19 cellular contexts compared by ENCODE assay signal in the genomic region with DNA sequence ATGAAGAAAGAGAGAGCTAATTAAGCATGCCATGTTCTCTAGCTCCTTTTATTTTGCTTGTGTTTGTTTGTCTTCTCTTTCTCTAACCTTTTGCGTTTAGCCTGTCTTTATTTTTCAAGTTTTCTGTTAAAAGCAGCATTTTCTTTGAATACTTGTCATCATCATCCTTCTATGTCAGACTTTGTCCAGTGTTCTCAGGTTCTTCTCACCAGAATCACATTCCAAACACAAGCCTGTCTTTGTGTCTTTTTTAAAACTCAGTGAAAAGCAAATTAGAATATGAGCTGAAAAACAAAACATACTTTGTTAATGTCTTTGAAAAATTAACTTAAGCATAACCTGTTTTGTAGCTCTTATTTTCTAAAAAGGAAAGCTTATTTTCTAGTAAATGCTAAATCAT.
DNase-seq lines count a peak whose midpoint lies in the region; FAIRE-seq and TF ChIP-seq lines count a peak whose summit lies in the region.
"Had no signal": no experiment of that assay in that cellular context is flagged by ENCODE, and none has a peak within 500 bp of the region (broad histone marks: within the 10 kb centered on the region; RNA-seq: fewer than 3 reads in every experiment).

No MANE protein-coding gene starts in this region.

- DNase-seq in SK-N-MC (ENCODE audit: low read depth, low spot score), result no peak
- no peak for DNase-seq in H1 (ENCODE audit: low read depth in 1 of 2, low spot score in 2 of 2)
- DNase-seq in pons (ENCODE audit: low spot score), result peak; percentile 33
- DNase-seq in NCI-H69 (lab: John Stamatoyannopoulos, UW), result no peak
- DNase-seq in NCI-H1092 treated with DMSO at 0.1 percent for 48 hours (lab: John Stamatoyannopoulos, UW), result no peak
- no peak for DNase-seq in ecto neural progenitor cell (ENCODE audit: low spot score)
- DNase-seq: ACHN, AML-193, Caco-2, DMS153, GOT3, NCI-H1436, NCI-H2029, NCI-H2171 treated with DMSO at 0.1 percent for 48 hours, NCI-H446 treated with DMSO at 0.1 percent for 48 hours, NCI-H774 had no signal

- POLR2A ChIA-PET in H1 (lab: Charles Lee; ENCODE audit: partially characterized antibody), result interaction anchor here (0.8 kb wide), 1 partner anchor 65 kb away, joined by 3 read pairs; no protein-coding TSS in a partner anchor

- H2BK15ac ChIP-seq in H1 (ENCODE audit: low read length), result no peak overlapping the region

- no peak for TF ChIP-seq RAD21 in H1 (IDR thresholded peaks at IDR 0.05 in 1 of 2, conservative IDR thresholded peaks at IDR 0.05 in 1 of 2; ENCODE audit: low read depth in 2 of 2, low read length in 2 of 2)

- H2BK5ac ChIP-seq in H1 (ENCODE audit: low read depth, low read length), result no peak overlapping the region

- no peaks in the 10 kb centered on the region for H3K23me2 ChIP-seq in H1 (ENCODE audit: low read depth, low read length)

- H3K18ac ChIP-seq in H1 (ENCODE audit: extremely low read depth, low read length), result no peak overlapping the region

- no peaks in the 10 kb centered on the region for H3K79me2 ChIP-seq in H1 (ENCODE audit: control insufficient read depth in 1 of 2, insufficient read depth in 2 of 2, low read length in 2 of 2)

- H3K27me3 ChIP-seq in H1 (replicated peaks in 1 of 4; ENCODE audit: control insufficient read depth in 3 of 4, extremely low read depth in 1 of 4, insufficient read depth in 3 of 4, low read length in 3 of 4), result no peaks in the 10 kb centered on the region

- no peak overlapping the region for H2AK5ac ChIP-seq in H1 (ENCODE audit: low read depth, low read length)

- H3K4ac ChIP-seq in H1 (replicated peaks; ENCODE audit: insufficient read length, low read depth, low read length), result no peak overlapping the region

- H3K14ac ChIP-seq in H1 (ENCODE audit: insufficient read length), result no peak overlapping the region

- no peak overlapping the region for H3K4me2 ChIP-seq in H1 (ENCODE audit: insufficient read depth in 1 of 2, low read depth in 2 of 2, low read length in 2 of 2)

- H3K9me3 ChIP-seq in SK-N-MC (ENCODE audit: low read depth, low read length), result peaks cover 8% of the 10 kb centered on the region; the same call in 1 of the 2 replicates
- H3K9me3 ChIP-seq in H1 (ENCODE audit: insufficient read depth in 2 of 2, low read depth in 1 of 2, low read length in 1 of 2), result peaks cover 0 to 7% of the 10 kb centered on the region in 2 experiments; a peak in 1 of 4 replicates
- H3K9me3 ChIP-seq in mesodermal cell (ENCODE audit: control insufficient read depth, low read length), result peaks cover under 1% of the 10 kb centered on the region
- H3K9me3 ChIP-seq: Caco-2 had no signal

- no peak overlapping the region for H4K8ac ChIP-seq in H1 (ENCODE audit: extremely low read depth, insufficient read depth, low read length)

- no peak overlapping the region for H2BK120ac ChIP-seq in H1 (replicated peaks; ENCODE audit: low read depth, low read length)

- H3K4me1 ChIP-seq in H1 (replicated peaks in 1 of 4; ENCODE audit: control insufficient read depth in 3 of 4, insufficient read depth in 4 of 4, low read length in 3 of 4) (no peaks in the 10 kb centered on the region), mesodermal cell (ENCODE audit: control insufficient read depth, insufficient read depth, low read length, poor library complexity, severe bottlenecking) (peaks cover 12% of the 10 kb centered on the region)
- H3K4me1 ChIP-seq: Caco-2 had no signal

- TF ChIP-seq POLR2A in H1 (IDR thresholded peaks at IDR 0.05; ENCODE audit: control extremely low read depth in 1 of 2, low read depth in 2 of 2, low read length in 2 of 2), result no peak

- H2AFZ ChIP-seq in H1 (ENCODE audit: low read length), result peak overlapping the region; percentile 24; the same call in 1 of the 2 replicates

- H3K27ac ChIP-seq in SK-N-MC (peak overlapping the region; percentile 25), H1 (ENCODE audit: low read depth, low read length) (no peak overlapping the region), mesodermal cell (ENCODE audit: low read depth, low read length, severe bottlenecking) (peak overlapping the region; percentile 47)
- H3K27ac ChIP-seq: RWPE1 had no signal

- no peak overlapping the region for H3K23ac ChIP-seq in H1 (ENCODE audit: insufficient read length)

- H4K5ac ChIP-seq in H1 (ENCODE audit: insufficient read length, low read depth, low read length), result no peak overlapping the region

- H3K36me3 ChIP-seq in SK-N-MC (ENCODE audit: insufficient read depth, low read length), result no peaks in the 10 kb centered on the region
- no peaks in the 10 kb centered on the region for H3K36me3 ChIP-seq in H1 (ENCODE audit: control insufficient read depth in 2 of 4, insufficient read depth in 4 of 4, low read length in 3 of 4)
- no peaks in the 10 kb centered on the region for H3K36me3 ChIP-seq in mesodermal cell (ENCODE audit: control insufficient read depth, insufficient read depth, low read length)

- H4K20me1 ChIP-seq in H1 (replicated peaks in 1 of 2; ENCODE audit: control insufficient read depth in 1 of 2, insufficient read depth in 2 of 2, low read length in 2 of 2), result no peaks in the 10 kb centered on the region

- WGBS in H1 (ENCODE audit: extremely low coverage in 1 of 2, insufficient coverage in 1 of 2, insufficient read length in 1 of 2, insufficient replicate concordance in 2 of 2, low coverage in 1 of 2, low lambda C conversion rate in 2 of 2, missing lambda C conversion rate in 1 of 2), 2 experiments, result 77% methylated on average over 1 of the region's 1 CpG; no CpG with 5 or more reads in 1 of the 2 experiments
- 50 to 83% methylated on average over 1 of the region's 1 CpG for WGBS in mesodermal cell (ENCODE audit: insufficient coverage in 2 of 2), 2 experiments

- H2BK12ac ChIP-seq in H1 (ENCODE audit: low read depth, low read length), result no peak overlapping the region

- peak overlapping the region; percentile 32 for H3K9ac ChIP-seq in SK-N-MC (ENCODE audit: insufficient read length)
- no peak overlapping the region for H3K9ac ChIP-seq in H1 (replicated peaks in 1 of 4; ENCODE audit: extremely low read depth in 1 of 4, low read depth in 3 of 4, low read length in 3 of 4)

- no peak overlapping the region for H4K91ac ChIP-seq in H1 (replicated peaks; ENCODE audit: insufficient read length, low read length)

- no peak for TF ChIP-seq EP300 in H1 (IDR thresholded peaks at IDR 0.05; ENCODE audit: borderline replicate concordance in 1 of 2, low read depth in 2 of 2, low read length in 2 of 2)

- no peak overlapping the region for H2BK20ac ChIP-seq in H1 (ENCODE audit: low read length)

- H3K56ac ChIP-seq in H1 (replicated peaks; ENCODE audit: insufficient read length, low read depth, low read length), result no peak overlapping the region

- no peak for FAIRE-seq in H1 (lab: Jason Lieb, UNC)
- FAIRE-seq: GM12892 had no signal

- no peak for TF ChIP-seq CTCF in H1 (IDR thresholded peaks at IDR 0.05; ENCODE audit: control extremely low read depth in 1 of 3, insufficient read depth in 1 of 3, low read depth in 1 of 3, low read length in 3 of 3)

- no peak overlapping the region for H3K4me3 ChIP-seq in SK-N-MC
- H3K4me3 ChIP-seq in H1 (ENCODE audit: extremely low read depth in 1 of 4, insufficient read depth in 2 of 4, low read depth in 3 of 4, low read length in 4 of 4), result no peak overlapping the region
- no peak overlapping the region for H3K4me3 ChIP-seq in mesodermal cell (ENCODE audit: extremely low read depth, insufficient read depth, low read length, poor library complexity, severe bottlenecking)

- CTCF ChIA-PET in H1 (lab: Charles Lee; ENCODE audit: partially characterized antibody), result interaction anchor here (0.6 to 1.4 kb wide), 2 partner anchors 234 to 249 kb away, joined by 3 read pairs; no protein-coding TSS in a partner anchor

- no peaks in the 10 kb centered on the region for H3K79me1 ChIP-seq in H1 (ENCODE audit: low read depth, low read length)

TF ChIP-seq in H1, 55 proteins besides CTCF, POLR2A, EP300 and RAD21:
- TF ChIP-seq BRCA1 (IDR thresholded peaks at IDR 0.05; ENCODE audit: low read depth, low read length), result no peak
- TF ChIP-seq NANOG (IDR thresholded peaks at IDR 0.05; ENCODE audit: insufficient read depth, low read depth, low read length, poor library complexity, severe bottlenecking), result no peak
- TF ChIP-seq RXRA (IDR thresholded peaks at IDR 0.05; ENCODE audit: insufficient read depth, low read depth, low read length), result no peak
- TF ChIP-seq CHD2 (IDR thresholded peaks at IDR 0.05; ENCODE audit: low read length), result no peak
- TF ChIP-seq SRF (IDR thresholded peaks at IDR 0.05; ENCODE audit: low read depth, low read length), result no peak
- TF ChIP-seq RFX5 (IDR thresholded peaks at IDR 0.05; ENCODE audit: borderline replicate concordance, low read depth, low read length), result no peak
- TF ChIP-seq KDM5A (IDR thresholded peaks at IDR 0.05; ENCODE audit: low read length), result no peak
- TF ChIP-seq, protein P1, sequence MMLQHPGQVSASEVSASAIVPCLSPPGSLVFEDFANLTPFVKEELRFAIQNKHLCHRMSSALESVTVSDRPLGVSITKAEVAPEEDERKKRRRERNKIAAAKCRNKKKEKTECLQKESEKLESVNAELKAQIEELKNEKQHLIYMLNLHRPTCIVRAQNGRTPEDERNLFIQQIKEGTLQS (IDR thresholded peaks at IDR 0.05; ENCODE audit: insufficient read depth, low read depth, low read length), result no peak
